Comparison of ENCODE assay signal across 8 cellular contexts in genomic region chr15:62545392-62546227, GRCh38.
A peak's percentile ranks its signal among the peaks of the same experiment; 100 is the strongest.
DNase-seq lines count a peak whose midpoint lies in the region; ATAC-seq, FAIRE-seq and TF ChIP-seq lines count a peak whose summit lies in the region.

No MANE protein-coding gene starts in this region.

- TF ChIP-seq CTCF in liver (IDR thresholded peaks at IDR 0.05; ENCODE audit: low read depth, low read length, missing input control): no peak
- TF ChIP-seq CTCF in HepG2 (CRISPR knock-in tag; IDR thresholded peaks at IDR 0.05): no peak
- TF ChIP-seq CTCF in esophagus squamous epithelium (IDR thresholded peaks at IDR 0.05): no peak
- TF ChIP-seq CTCF in mucosa of descending colon (IDR thresholded peaks at IDR 0.05): no peak

- ATAC-seq in HepG2: no peak
- peak; percentile 73 for ATAC-seq in mucosa of descending colon
- ATAC-seq in GM21737 (IDR thresholded peaks at IDR 0.05; ENCODE audit: unreplicated experiment): no peak
- ATAC-seq in HG03565 (IDR thresholded peaks at IDR 0.05; ENCODE audit: unreplicated experiment): no peak
- ATAC-seq in GM21786 (IDR thresholded peaks at IDR 0.05; ENCODE audit: unreplicated experiment): no peak

- peak in 1 of 2 donors; percentile 10 for TF ChIP-seq RAD21 in liver (IDR thresholded peaks at IDR 0.05)
- no peak for TF ChIP-seq RAD21 in HepG2 (CRISPR knock-in tag; IDR thresholded peaks at IDR 0.05)

- no TSS peak for BruUV-seq in HepG2 (replicated peaks; lab: Mats Ljungman, UMichigan)

- POLR2A ChIA-PET in HepG2 (lab: Yijun Ruan, JAX): no interaction called here

- H3K27ac ChIP-seq in liver (ENCODE audit: low read depth in 1 of 2, low read length in 2 of 2) (no peak overlapping the region), HepG2 (ENCODE audit: extremely low read length, insufficient read depth, low read length) (no peak overlapping the region), esophagus squamous epithelium (peak overlapping the region; percentile 12 to 69 (median 40))

- 53% methylated on average over 4 of the region's 4 CpGs for WGBS in liver
- WGBS in HepG2 (ENCODE audit: low lambda C conversion rate): 83% methylated on average over 4 of the region's 4 CpGs
- WGBS in esophagus squamous epithelium, 2 donors: 36 to 45% methylated on average over 2 to 4 of the region's 4 CpGs

- no peak overlapping the region for H3K9ac ChIP-seq in liver (ENCODE audit: low read depth in 1 of 2, low read length in 2 of 2)
- no peak overlapping the region for H3K9ac ChIP-seq in HepG2 (ENCODE audit: insufficient read depth, low read depth, low read length)

- DNase-seq in HepG2 (ENCODE audit: low spot score) (no peak), esophagus squamous epithelium (lab: John Stamatoyannopoulos, UW) (no peak), mucosa of descending colon (no peak)
- no peak for DNase-seq in activated naive CD4-positive, alpha-beta T cell treated with Interleukin-2 at 50 U/mL for 16 hours

- no peak for TF ChIP-seq EP300 in HepG2 (IDR thresholded peaks at IDR 0.05; ENCODE audit: low read depth in 2 of 2, low read length in 2 of 2)
- no peak for TF ChIP-seq EP300 in HepG2 (CRISPR knock-in tag; IDR thresholded peaks at IDR 0.05; ENCODE audit: borderline replicate concordance)

- H3K9me3 ChIP-seq in liver (ENCODE audit: control insufficient read depth in 4 of 4, low read length in 3 of 4) (no peaks in the 10 kb centered on the region), HepG2 (ENCODE audit: low read length) (no peaks in the 10 kb centered on the region), esophagus squamous epithelium (no peaks in the 10 kb centered on the region), mucosa of descending colon (no peaks in the 10 kb centered on the region)

- intact Hi-C loops in HepG2 (cut with micrococcal nuclease; ENCODE audit: unreplicated experiment) (loop anchor here (5.0 kb wide), 1 partner anchor 153 kb away; the partner anchor contains the start of gene TLN2), esophagus squamous epithelium (cut with DNase I) (no loop called here), mucosa of descending colon (cut with DNase I, micrococcal nuclease) (no loop called here)

- no peaks in the 10 kb centered on the region for H3K27me3 ChIP-seq in liver (ENCODE audit: control insufficient read depth in 4 of 4, insufficient read depth in 4 of 4, low read length in 3 of 4)
- H3K27me3 ChIP-seq in HepG2 (ENCODE audit: control insufficient read depth in 1 of 2, insufficient read depth in 2 of 2, low read length in 2 of 2): no peaks in the 10 kb centered on the region
- no peaks in the 10 kb centered on the region for H3K27me3 ChIP-seq in esophagus squamous epithelium

- CTCF ChIA-PET in HepG2 (lab: Yijun Ruan, JAX; ENCODE audit: low intra/inter-chr PET ratio, low total read pairs): no interaction called here

- no peak overlapping the region for H2AFZ ChIP-seq in HepG2 (ENCODE audit: low read length)

- in situ Hi-C loops in HepG2 (cut with HindIII; ENCODE audit: extremely low pct_ligation_motif_present, low pct_unique_long_range_greater_than_20kb): loop anchor here (10.0 kb wide), 1 partner anchor 151 kb away; the partner anchor contains the start of gene TLN2

- H4K20me1 ChIP-seq in HepG2 (ENCODE audit: insufficient read depth, low read length): no peaks in the 10 kb centered on the region

- no peaks in the 10 kb centered on the region for H3K36me3 ChIP-seq in liver (ENCODE audit: control insufficient read depth in 4 of 4, insufficient read depth in 3 of 4, low read depth in 1 of 4, low read length in 3 of 4)
- H3K36me3 ChIP-seq in HepG2 (replicated peaks in 1 of 2; ENCODE audit: control insufficient read depth in 1 of 2, insufficient read depth in 2 of 2, low read length in 2 of 2): no peaks in the 10 kb centered on the region
- H3K36me3 ChIP-seq in esophagus squamous epithelium: no peaks in the 10 kb centered on the region
- no peaks in the 10 kb centered on the region for H3K36me3 ChIP-seq in mucosa of descending colon (ENCODE audit: low read depth)

- no peak for FAIRE-seq in HepG2 (lab: Jason Lieb, UNC)

- no peak overlapping the region for H3K4me2 ChIP-seq in HepG2 (ENCODE audit: low read depth, low read length)

- TF ChIP-seq POLR2A in HepG2 (IDR thresholded peaks at IDR 0.05; ENCODE audit: insufficient read depth in 1 of 2, low read depth in 2 of 2, low read length in 2 of 2) (no peak), esophagus squamous epithelium (IDR thresholded peaks at IDR 0.05) (no peak)

- H3K4me1 ChIP-seq in liver (ENCODE audit: control insufficient read depth in 4 of 4, insufficient read depth in 4 of 4, low read length in 3 of 4): peaks cover 3 to 10% (median 8%) of the 10 kb centered on the region in 4 donors
- H3K4me1 ChIP-seq in HepG2 (ENCODE audit: insufficient read depth, low read length): no peaks in the 10 kb centered on the region
- H3K4me1 ChIP-seq in esophagus squamous epithelium: peaks cover 5 to 37% (median 21%) of the 10 kb centered on the region in 3 donors
- H3K4me1 ChIP-seq in mucosa of descending colon (ENCODE audit: low read depth): peaks cover 7% of the 10 kb centered on the region

- no peaks in the 10 kb centered on the region for H3K79me2 ChIP-seq in HepG2 (ENCODE audit: insufficient read depth, low read length)

- no peak overlapping the region for H3K4me3 ChIP-seq in liver (ENCODE audit: low read depth in 1 of 3, low read length in 3 of 3)
- H3K4me3 ChIP-seq in HepG2 (replicated peaks in 1 of 3; ENCODE audit: insufficient read depth in 1 of 3, low read depth in 2 of 3, low read length in 3 of 3): no peak overlapping the region
- H3K4me3 ChIP-seq in esophagus squamous epithelium: no peak overlapping the region
- H3K4me3 ChIP-seq in mucosa of descending colon: no peak overlapping the region

TF ChIP-seq in liver, 16 proteins besides CTCF, POLR2A, EP300 and RAD21:
- TF ChIP-seq RXRA (IDR thresholded peaks at IDR 0.05) (no peak), HNF4G (IDR thresholded peaks at IDR 0.05) (no peak), SP1 (IDR thresholded peaks at IDR 0.05) (peak; percentile 9), HNF4A (conservative IDR thresholded peaks at IDR 0.05) (peak; percentile 33 to 39), ATF3 (IDR thresholded peaks at IDR 0.05) (no peak)

TF ChIP-seq in HepG2, 621 proteins besides CTCF, POLR2A, EP300 and RAD21:
- no peak for TF ChIP-seq ZFP36L1 (CRISPR knock-in tag; IDR thresholded peaks at IDR 0.05)
- no peak for TF ChIP-seq ZNF800 (CRISPR knock-in tag; IDR thresholded peaks at IDR 0.05)
- TF ChIP-seq ZNF569 (CRISPR knock-in tag; IDR thresholded peaks at IDR 0.05; ENCODE audit: borderline replicate concordance): no peak
- TF ChIP-seq CREBL2 (CRISPR knock-in tag; IDR thresholded peaks at IDR 0.05; ENCODE audit: borderline replicate concordance): no peak
- TF ChIP-seq CCDC6 (CRISPR knock-in tag; IDR thresholded peaks at IDR 0.05): no peak
- no peak for TF ChIP-seq ZNF282 (IDR thresholded peaks at IDR 0.05; ENCODE audit: partially characterized antibody)
- TF ChIP-seq PAWR (CRISPR knock-in tag; IDR thresholded peaks at IDR 0.05; ENCODE audit: borderline replicate concordance): no peak

Comparison
In these comparisons a context has a peak if more than half of its experiments do, and no peak if none do; other contexts are left out.
1. H3K27ac ChIP-seq: peak in esophagus squamous epithelium (4 of 4); none in liver (0 of 2) and HepG2 (single experiment).